13 cellular contexts compared by ENCODE assay signal in the genomic region with DNA sequence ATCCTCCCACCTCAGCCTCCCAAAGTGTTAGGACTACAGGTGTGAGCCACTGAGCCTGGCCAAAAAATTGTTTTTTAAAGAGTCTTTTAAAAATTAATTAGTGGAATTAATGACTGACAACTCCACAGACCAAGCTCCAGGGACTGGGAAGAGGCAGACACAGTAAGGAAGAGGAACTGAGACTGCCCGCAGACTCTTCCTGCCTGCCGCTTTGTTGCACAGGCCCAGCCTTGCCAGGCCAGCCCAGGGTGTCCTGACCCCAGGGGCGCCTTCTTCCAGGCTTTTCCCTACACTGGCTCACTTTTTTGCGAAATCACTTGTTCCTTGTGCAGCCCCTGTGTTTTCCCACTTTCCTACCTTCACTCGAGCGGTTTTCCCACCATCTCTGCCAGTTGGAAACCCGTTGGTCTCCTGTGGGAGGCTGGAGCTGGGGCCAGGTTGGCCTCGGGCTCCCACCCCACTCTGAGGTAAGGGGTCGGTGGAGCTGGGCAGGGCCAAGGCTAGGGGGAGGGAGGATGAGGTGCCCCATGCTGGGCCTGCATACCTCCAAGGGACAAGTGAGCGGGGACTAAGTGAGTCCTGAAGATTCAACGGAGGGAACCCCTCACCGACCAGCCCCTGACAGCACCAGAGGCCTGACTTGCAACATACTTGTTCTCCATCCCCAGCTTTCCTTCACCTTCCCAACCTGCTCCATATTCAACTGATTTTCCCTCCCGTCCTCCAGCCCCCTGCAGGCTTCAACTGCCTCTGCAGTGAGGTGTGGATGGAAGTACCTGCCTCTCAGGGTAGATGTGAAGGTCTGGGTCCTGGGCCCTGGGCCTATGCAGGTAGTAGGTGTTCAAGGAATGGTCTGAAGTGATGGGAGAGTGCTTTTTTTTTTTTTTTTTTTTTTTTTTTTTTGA. TPM values are rescaled to one million over a fixed set of nuclear protein-coding genes. Genes with fewer than 3 reads are reported as not detected.
DNase-seq lines count a peak whose midpoint lies in the region; ATAC-seq and TF ChIP-seq lines count a peak whose summit lies in the region.
"Had no signal": no experiment of that assay in that cellular context is flagged by ENCODE, and none has a peak within 500 bp of the region (broad histone marks: within the 10 kb centered on the region; RNA-seq: fewer than 3 reads in every experiment).

No MANE protein-coding gene starts in this region.

- TF ChIP-seq CTCF in right atrium auricular region (IDR thresholded peaks at IDR 0.05) (no peak), WTC11 (IDR thresholded peaks at IDR 0.05) (no peak)

- H3K27ac ChIP-seq in right atrium auricular region = peak overlapping the region in 1 of 2 donors; percentile 24

- H3K4me1 Mint-ChIP-seq in WTC11 = peaks cover 5% of the 10 kb centered on the region

- peaks cover 0 to 20% of the 10 kb centered on the region in 2 donors for H3K4me1 ChIP-seq in right atrium auricular region

- DNase-seq in Right ventricle myocardium inferior (ENCODE audit: missing footprints) (peak; percentile 78), right atrium auricular region (ENCODE audit: low spot score) (no peak), WTC11 (ENCODE audit: low spot score) (peak; percentile 29), left lobe of liver (ENCODE audit: low spot score) (no peak), NCI-H2081 (lab: John Stamatoyannopoulos, UW) (no peak), NCI-H774 (lab: John Stamatoyannopoulos, UW) (no peak), KG1 (lab: John Stamatoyannopoulos, UW) (no peak)
- DNase-seq in stimulated activated CD4-positive, alpha-beta T cell treated with anti-CD3 and anti-CD28 coated beads, Interleukin-12 subunit alpha, Interleukin-12 subunit beta, amount 100 ng/mL, for 4 hours = no peak
- DNase-seq: activated CD4-positive, alpha-beta T cell treated with anti-CD3 and anti-CD28 coated beads for 1 hour; activated naive CD4-positive, alpha-beta T cell; nephron progenitor cell; SHP77; stimulated activated naive CD4-positive, alpha-beta T cell treated with Interleukin-2 at 50 U/mL for 16 hours had no signal

- peaks cover 4% of the 10 kb centered on the region; the same call in 1 of the 2 replicates for H3K9me3 Mint-ChIP-seq in WTC11
- H3K9me3 Mint-ChIP-seq: nephron progenitor cell had no signal

- no peaks in the 10 kb centered on the region for H3K27me3 ChIP-seq in right atrium auricular region

- ATAC-seq in Right ventricle myocardium inferior (peak; percentile 27), WTC11 (peak; percentile 91), left lobe of liver (peak; percentile 40)

- POLR2A ChIA-PET in WTC11 (lab: Charles Lee) = no interaction called here

- H3K27ac Mint-ChIP-seq in WTC11 = 0 out of 2 replicates have a peak overlapping the region, but pooled peaks have one; percentile 20
- H3K27ac Mint-ChIP-seq: nephron progenitor cell had no signal

- H3K27me3 Mint-ChIP-seq in WTC11 (ENCODE audit: low read depth) = no peaks in the 10 kb centered on the region

- H3K36me3 ChIP-seq in right atrium auricular region = no peaks in the 10 kb centered on the region

- CTCF ChIA-PET in WTC11 (lab: Charles Lee) = interaction anchor here (0.6 to 2.8 kb wide), 9 partner anchors 9 to 473 kb away, joined by 3 to 14 read pairs (median 4); partner anchors contain the start of gene SMIM29

- H3K9me3 ChIP-seq in right atrium auricular region = no peaks in the 10 kb centered on the region

- intact Hi-C loops in Right ventricle myocardium inferior (cut with DNase I) = loop anchor here (10.0 kb wide), 1 partner anchor 123 kb away; the partner anchor contains the start of gene NUDT3

- H3K4me3 ChIP-seq in right atrium auricular region = no peak overlapping the region

- no peak overlapping the region for H3K4me3 Mint-ChIP-seq in WTC11
- H3K4me3 Mint-ChIP-seq: nephron progenitor cell had no signal

- H3K36me3 Mint-ChIP-seq in WTC11 = no peaks in the 10 kb centered on the region

TF ChIP-seq in WTC11, 78 proteins besides CTCF, POLR2A, EP300 and RAD21 (continues in another document):
- TF ChIP-seq ZNF423 (CRISPR knock-in tag; IDR thresholded peaks at IDR 0.05) = no peak
- TF ChIP-seq ZBTB43 (CRISPR knock-in tag; IDR thresholded peaks at IDR 0.05) = no peak
- no peak for TF ChIP-seq RELA (CRISPR knock-in tag; IDR thresholded peaks at IDR 0.05; ENCODE audit: borderline replicate concordance)
- TF ChIP-seq, protein P1, sequence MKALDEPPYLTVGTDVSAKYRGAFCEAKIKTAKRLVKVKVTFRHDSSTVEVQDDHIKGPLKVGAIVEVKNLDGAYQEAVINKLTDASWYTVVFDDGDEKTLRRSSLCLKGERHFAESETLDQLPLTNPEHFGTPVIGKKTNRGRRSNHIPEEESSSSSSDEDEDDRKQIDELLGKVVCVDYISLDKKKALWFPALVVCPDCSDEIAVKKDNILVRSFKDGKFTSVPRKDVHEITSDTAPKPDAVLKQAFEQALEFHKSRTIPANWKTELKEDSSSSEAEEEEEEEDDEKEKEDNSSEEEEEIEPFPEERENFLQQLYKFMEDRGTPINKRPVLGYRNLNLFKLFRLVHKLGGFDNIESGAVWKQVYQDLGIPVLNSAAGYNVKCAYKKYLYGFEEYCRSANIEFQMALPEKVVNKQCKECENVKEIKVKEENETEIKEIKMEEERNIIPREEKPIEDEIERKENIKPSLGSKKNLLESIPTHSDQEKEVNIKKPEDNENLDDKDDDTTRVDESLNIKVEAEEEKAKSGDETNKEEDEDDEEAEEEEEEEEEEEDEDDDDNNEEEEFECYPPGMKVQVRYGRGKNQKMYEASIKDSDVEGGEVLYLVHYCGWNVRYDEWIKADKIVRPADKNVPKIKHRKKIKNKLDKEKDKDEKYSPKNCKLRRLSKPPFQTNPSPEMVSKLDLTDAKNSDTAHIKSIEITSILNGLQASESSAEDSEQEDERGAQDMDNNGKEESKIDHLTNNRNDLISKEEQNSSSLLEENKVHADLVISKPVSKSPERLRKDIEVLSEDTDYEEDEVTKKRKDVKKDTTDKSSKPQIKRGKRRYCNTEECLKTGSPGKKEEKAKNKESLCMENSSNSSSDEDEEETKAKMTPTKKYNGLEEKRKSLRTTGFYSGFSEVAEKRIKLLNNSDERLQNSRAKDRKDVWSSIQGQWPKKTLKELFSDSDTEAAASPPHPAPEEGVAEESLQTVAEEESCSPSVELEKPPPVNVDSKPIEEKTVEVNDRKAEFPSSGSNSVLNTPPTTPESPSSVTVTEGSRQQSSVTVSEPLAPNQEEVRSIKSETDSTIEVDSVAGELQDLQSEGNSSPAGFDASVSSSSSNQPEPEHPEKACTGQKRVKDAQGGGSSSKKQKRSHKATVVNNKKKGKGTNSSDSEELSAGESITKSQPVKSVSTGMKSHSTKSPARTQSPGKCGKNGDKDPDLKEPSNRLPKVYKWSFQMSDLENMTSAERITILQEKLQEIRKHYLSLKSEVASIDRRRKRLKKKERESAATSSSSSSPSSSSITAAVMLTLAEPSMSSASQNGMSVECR (CRISPR knock-in tag; IDR thresholded peaks at IDR 0.05; ENCODE audit: borderline replicate concordance) = no peak
- TF ChIP-seq GTF2I (CRISPR knock-in tag; conservative IDR thresholded peaks at IDR 0.05) = no peak
- no peak for TF ChIP-seq ZNF416 (CRISPR knock-in tag; IDR thresholded peaks at IDR 0.05)
- no peak for TF ChIP-seq ZNF317 (CRISPR knock-in tag; IDR thresholded peaks at IDR 0.05; ENCODE audit: borderline replicate concordance, low read depth)
- TF ChIP-seq TCF7 (CRISPR knock-in tag; IDR thresholded peaks at IDR 0.05; ENCODE audit: low read depth) = no peak
- no peak for TF ChIP-seq ELF4 (CRISPR knock-in tag; IDR thresholded peaks at IDR 0.05; ENCODE audit: low read depth)
- no peak for TF ChIP-seq NR2C2 (CRISPR knock-in tag; IDR thresholded peaks at IDR 0.05)
- no peak for TF ChIP-seq JUN (CRISPR knock-in tag; IDR thresholded peaks at IDR 0.05)
- TF ChIP-seq, protein P2, sequence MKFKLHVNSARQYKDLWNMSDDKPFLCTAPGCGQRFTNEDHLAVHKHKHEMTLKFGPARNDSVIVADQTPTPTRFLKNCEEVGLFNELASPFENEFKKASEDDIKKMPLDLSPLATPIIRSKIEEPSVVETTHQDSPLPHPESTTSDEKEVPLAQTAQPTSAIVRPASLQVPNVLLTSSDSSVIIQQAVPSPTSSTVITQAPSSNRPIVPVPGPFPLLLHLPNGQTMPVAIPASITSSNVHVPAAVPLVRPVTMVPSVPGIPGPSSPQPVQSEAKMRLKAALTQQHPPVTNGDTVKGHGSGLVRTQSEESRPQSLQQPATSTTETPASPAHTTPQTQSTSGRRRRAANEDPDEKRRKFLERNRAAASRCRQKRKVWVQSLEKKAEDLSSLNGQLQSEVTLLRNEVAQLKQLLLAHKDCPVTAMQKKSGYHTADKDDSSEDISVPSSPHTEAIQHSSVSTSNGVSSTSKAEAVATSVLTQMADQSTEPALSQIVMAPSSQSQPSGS (CRISPR knock-in tag; IDR thresholded peaks at IDR 0.05; ENCODE audit: borderline replicate concordance, low read depth) = no peak

RNA-seq across cellular contexts. Expression of gene SMIM29, which starts 23.5 kb away (rescaled TPM):
- 20.7 TPM for total RNA-seq in Right ventricle myocardium inferior
- total RNA-seq in right atrium auricular region = 10 to 100 TPM; 21.7 to 29.4 TPM
- 11.7 to 15.1 TPM (median 14.1 TPM) in 3 replicates for total RNA-seq in WTC11 (2021)
- 6.4 TPM for total RNA-seq in left lobe of liver

RNA-seq across cellular contexts. Expression of gene HMGA1, which starts 35.6 kb away (rescaled TPM):
- total RNA-seq in Right ventricle myocardium inferior = 44.4 TPM
- 10 to 100 TPM; 29.6 to 37.8 TPM for total RNA-seq in right atrium auricular region
- 2,446 to 2,677 TPM (median 2,610 TPM) in 3 replicates for total RNA-seq in WTC11 (2021)
- total RNA-seq in left lobe of liver = 17.4 TPM

Comparison
In these comparisons a context has a peak if more than half of its experiments do, and no peak if none do; other contexts are left out.
1. DNase-seq: peak in Right ventricle myocardium inferior (single experiment) and WTC11 (single experiment); none in right atrium auricular region (single experiment), left lobe of liver (single experiment), NCI-H2081 (0 of 2), stimulated activated CD4-positive, alpha-beta T cell treated with anti-CD3 and anti-CD28 coated beads, Interleukin-12 subunit alpha, Interleukin-12 subunit beta, amount 100 ng/mL, for 4 hours (single experiment), NCI-H774 (single experiment) and KG1 (single experiment).
2. ATAC-seq: peak in every context shown above with its lines; median percentile 91 in WTC11; 40 in left lobe of liver; 27 in Right ventricle myocardium inferior.
3. RNA of gene HMGA1, which starts 35.6 kb away (total RNA-seq): 2,446 to 2,677 TPM in WTC11; 44.4 TPM in Right ventricle myocardium inferior (single experiment), 29.6 to 37.8 TPM in right atrium auricular region and 17.4 TPM in left lobe of liver (single experiment); every median in the first group is over 10 times any median in the second.